Comparison of ENCODE assay signal across 26 cellular contexts in the genomic region with DNA sequence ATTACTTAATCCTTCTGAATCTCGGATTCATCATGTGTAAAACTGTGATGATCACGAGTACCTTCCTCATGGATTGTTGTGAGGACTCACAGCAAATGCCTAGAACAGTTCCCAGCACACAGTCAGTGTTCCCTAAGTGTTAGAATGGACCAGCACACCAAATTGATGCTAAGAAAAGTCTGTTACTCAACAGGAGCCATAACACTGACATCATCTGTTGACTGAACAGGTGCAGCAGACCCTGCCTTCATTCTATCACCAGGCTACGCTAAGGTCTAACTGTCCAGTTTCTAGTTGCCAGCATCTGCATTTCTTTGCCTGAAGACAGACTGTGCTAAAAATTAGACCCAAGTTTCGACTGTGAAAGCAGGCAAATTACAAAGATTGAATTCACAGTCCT.
"Had no signal": no experiment of that assay in that cellular context is flagged by ENCODE, and none has a peak within 500 bp of the region (broad histone marks: within the 10 kb centered on the region; RNA-seq: fewer than 3 reads in every experiment).

No MANE protein-coding gene starts in this region.

- H2AFZ ChIP-seq: hepatocyte had no signal

- DNase-seq: heart right ventricle; islet precursor cell; kidney glomerular epithelial cell; left cardiac atrium; left lung; lower lobe of right lung; mesendoderm; naive thymus-derived CD4-positive, alpha-beta T cell; pancreas; posterior cingulate gyrus; retina; right cardiac atrium; small intestine; spleen; stimulated activated CD4-positive, alpha-beta T cell treated with anti-CD3 and anti-CD28 coated beads, Interleukin-4, amount 100 ng/mL, for 4 hours; stimulated activated CD8-positive, alpha-beta memory T cell treated with anti-CD3 and anti-CD28 coated beads, Interleukin-4, amount 100 ng/mL, for 48 hours; stimulated activated naive CD4-positive, alpha-beta T cell treated with Interleukin-2 at 50 U/mL for 16 hours; stimulated activated naive CD8-positive, alpha-beta T cell treated with anti-CD3 and anti-CD28 coated beads, Interleukin-15, amount 100 ng/mL, for 72 hours; substantia nigra; uterus had no signal

- ATAC-seq: heart right ventricle; left cardiac atrium; left lung; lower lobe of right lung; naive thymus-derived CD4-positive, alpha-beta T cell; natural killer cell treated with Interleukin-12 subunit alpha and Interleukin-12 subunit beta and Interleukin-15 and Interleukin-18, amount 100 ng/mL, for 72 hours; pancreas; right cardiac atrium; sciatic nerve; stimulated activated memory B cell treated with anti-CD40 and anti-IgM and Interleukin-4, amounts not matched to agents 10 μg/mL and 1 μg/mL and 100 μg/mL, for 72 hours; stimulated activated naive CD8-positive, alpha-beta T cell treated with anti-CD3 and anti-CD28 coated beads, Interleukin-15, amount 100 ng/mL, for 72 hours had no signal

- H3K9me3 ChIP-seq: heart right ventricle, left lung, lower lobe of right lung, pancreas, prostate gland, spleen, tibial nerve, uterus had no signal

- H3K36me3 ChIP-seq: lower lobe of right lung, pancreas, prostate gland, uterus had no signal

- H3K27ac ChIP-seq: heart right ventricle, hepatocyte, left lung, lower lobe of right lung, pancreas, prostate gland, tibial nerve, uterus had no signal

- H3K4me1 ChIP-seq: lower lobe of right lung, prostate gland, tibial nerve, uterus had no signal

- H3K4me2 ChIP-seq: hepatocyte had no signal

- H3K4me3 ChIP-seq: heart right ventricle, hepatocyte, left lung, lower lobe of right lung, pancreas, prostate gland, spleen, tibial nerve, uterus had no signal

- H3K27me3 ChIP-seq: heart right ventricle, hepatocyte, left lung, pancreas, spleen, tibial nerve, uterus had no signal
